In genomic region chr4:123398151-123398802, GRCh38 we compare ENCODE assay signal across 8 cellular contexts. TPM values are rescaled to one million over a fixed set of nuclear protein-coding genes. Genes with fewer than 3 reads are reported as not detected.
DNase-seq lines count a peak whose midpoint lies in the region; ATAC-seq and TF ChIP-seq lines count a peak whose summit lies in the region.

No MANE protein-coding gene starts in this region.

- no peaks in the 10 kb centered on the region for H3K27me3 ChIP-seq in endodermal cell (ENCODE audit: control insufficient read depth, insufficient read depth, low read length, poor library complexity, severe bottlenecking)

- peaks cover 4% of the 10 kb centered on the region for H3K4me1 ChIP-seq in endodermal cell (ENCODE audit: control insufficient read depth, insufficient read depth, low read length)

- DNase-seq in AG08396 (ENCODE audit: low spot score) (peak; percentile 83), NCI-H526 (lab: John Stamatoyannopoulos, UW) (peak; percentile 24 to 88), endodermal cell (peak; percentile 87), mesenteric fat pad (ENCODE audit: low spot score) (peak; percentile 94)
- peak; percentile 83 for DNase-seq in activated CD8-positive, alpha-beta memory T cell treated with anti-CD3 and anti-CD28 coated beads, Interleukin-2, amount 10 ng/mL, durations not matched to agents 7 days and 5 days
- peak; percentile 56 for DNase-seq in stimulated activated CD8-positive, alpha-beta memory T cell treated with anti-CD3 and anti-CD28 coated beads, Interleukin-4, amount 100 ng/mL, for 24 hours (ENCODE audit: low read depth)

- peaks cover 7% of the 10 kb centered on the region for H3K27me3 Mint-ChIP-seq in activated CD8-positive, alpha-beta memory T cell treated with anti-CD3 and anti-CD28 coated beads, Interleukin-2, amount 10 ng/mL, durations not matched to agents 7 days and 5 days
- no peaks in the 10 kb centered on the region for H3K27me3 Mint-ChIP-seq in endodermal cell (ENCODE audit: insufficient read depth)

- peak overlapping the region; percentile 92 for H3K4me3 Mint-ChIP-seq in activated CD8-positive, alpha-beta memory T cell treated with anti-CD3 and anti-CD28 coated beads, Interleukin-2, amount 10 ng/mL, durations not matched to agents 7 days and 5 days
- peak overlapping the region; percentile 92 for H3K4me3 Mint-ChIP-seq in endodermal cell

- H3K27ac Mint-ChIP-seq in activated CD8-positive, alpha-beta memory T cell treated with anti-CD3 and anti-CD28 coated beads, Interleukin-2, amount 10 ng/mL, durations not matched to agents 7 days and 5 days: peak overlapping the region; percentile 93
- H3K27ac Mint-ChIP-seq in endodermal cell: peak overlapping the region; percentile 92

- peak overlapping the region; percentile 54 for H3K27ac ChIP-seq in endodermal cell (ENCODE audit: low read depth, low read length)

- no peaks in the 10 kb centered on the region for H3K9me3 Mint-ChIP-seq in activated CD8-positive, alpha-beta memory T cell treated with anti-CD3 and anti-CD28 coated beads, Interleukin-2, amount 10 ng/mL, durations not matched to agents 7 days and 5 days (ENCODE audit: low read depth)
- H3K9me3 Mint-ChIP-seq in endodermal cell: no peaks in the 10 kb centered on the region

- peaks cover 55% of the 10 kb centered on the region for H3K36me3 Mint-ChIP-seq in activated CD8-positive, alpha-beta memory T cell treated with anti-CD3 and anti-CD28 coated beads, Interleukin-2, amount 10 ng/mL, durations not matched to agents 7 days and 5 days
- peaks cover 20% of the 10 kb centered on the region for H3K36me3 Mint-ChIP-seq in endodermal cell (ENCODE audit: low read depth)

- peak; percentile 43 for ATAC-seq in GM18519 (IDR thresholded peaks at IDR 0.05; ENCODE audit: low FRiP score, unreplicated experiment)
- ATAC-seq in HG03039 (IDR thresholded peaks at IDR 0.05; ENCODE audit: unreplicated experiment): peak; percentile 60
- ATAC-seq in activated CD8-positive, alpha-beta memory T cell treated with anti-CD3 and anti-CD28 coated beads, Interleukin-2, amount 10 ng/mL, durations not matched to agents 7 days and 5 days: peak; percentile 72

- WGBS in endodermal cell (ENCODE audit: insufficient coverage in 1 of 2, insufficient read length in 1 of 2), 2 experiments: 0% methylated on average over 81 of the region's 81 CpGs; no CpG with 5 or more reads in 1 of the 2 experiments

- no peaks in the 10 kb centered on the region for H3K9me3 ChIP-seq in endodermal cell (ENCODE audit: control insufficient read depth, low read length)

- TF ChIP-seq CTCF in endodermal cell (conservative IDR thresholded peaks at IDR 0.05): peak; percentile 78

- H3K4me3 ChIP-seq in endodermal cell (ENCODE audit: low read length): peak overlapping the region; percentile 93

- H3K36me3 ChIP-seq in endodermal cell (ENCODE audit: control insufficient read depth, insufficient read depth, low read length): peaks cover 15% of the 10 kb centered on the region

- H3K9ac ChIP-seq in endodermal cell (ENCODE audit: extremely low read depth, low read length, poor library complexity, severe bottlenecking): peak overlapping the region; percentile 59

- H3K4me1 Mint-ChIP-seq in activated CD8-positive, alpha-beta memory T cell treated with anti-CD3 and anti-CD28 coated beads, Interleukin-2, amount 10 ng/mL, durations not matched to agents 7 days and 5 days: peaks cover 38% of the 10 kb centered on the region
- peaks cover 20% of the 10 kb centered on the region for H3K4me1 Mint-ChIP-seq in endodermal cell

- CTCF ChIA-PET in activated CD8-positive, alpha-beta memory T cell treated with anti-CD3 and anti-CD28 coated beads, Interleukin-2, amount 10 ng/mL, durations not matched to agents 7 days and 5 days (lab: Charles Lee): interaction anchor here (1.3 to 3.9 kb wide), 10 partner anchors 9 to 273 kb away, joined by 3 to 14 read pairs (median 4); no protein-coding TSS in a partner anchor

RNA-seq across cellular contexts. Expression of gene SPRY1, which starts 1.7 kb away (rescaled TPM):
- total RNA-seq in activated CD8-positive, alpha-beta memory T cell treated with anti-CD3 and anti-CD28 coated beads, Interleukin-2, amount 10 ng/mL, durations not matched to agents 7 days and 5 days: 100 to 1,000 TPM in 1 of 2 experiments, 10 to 100 TPM in 1; 73.7 to 126 TPM
- total RNA-seq in endodermal cell (10 to 100 TPM in 1 of 2 donors, 1 to 10 TPM in 1; 9.1 to 18.5 TPM), mesenteric fat pad (343 TPM)
- 43.0 TPM for polyA plus RNA-seq in endodermal cell (2013, experiment 1 of 2)
- polyA plus RNA-seq in endodermal cell (2013, experiment 2 of 2): 53.3 TPM

Comparison
In these comparisons a context has a peak if more than half of its experiments do, and no peak if none do; other contexts are left out.
1. Peak in every context shown above with its lines: DNase-seq, ATAC-seq, H3K4me3 ChIP-seq and H3K27ac ChIP-seq.